Comparison of ENCODE assay signal across 2 cellular contexts in genomic region chr10:129494176-129494575, GRCh38.
TF ChIP-seq lines count a peak whose summit lies in the region.

No MANE protein-coding gene starts in this region.

TF ChIP-seq in H1, 55 proteins besides CTCF, POLR2A, EP300 and RAD21:
- TF ChIP-seq SIX5 (IDR thresholded peaks at IDR 0.05; ENCODE audit: low read depth, low read length): no peak
- TF ChIP-seq SP4 (IDR thresholded peaks at IDR 0.05; ENCODE audit: low read length): no peak
- TF ChIP-seq KDM5A (IDR thresholded peaks at IDR 0.05; ENCODE audit: low read length): no peak
- no peak for TF ChIP-seq EGR1 (IDR thresholded peaks at IDR 0.05; ENCODE audit: borderline replicate concordance, low read depth, low read length)
- no peak for TF ChIP-seq ZNF274 (IDR thresholded peaks at IDR 0.05; ENCODE audit: borderline replicate concordance, extremely low read depth, low read length)
- TF ChIP-seq TAF1 (IDR thresholded peaks at IDR 0.05; ENCODE audit: low read depth, low read length): no peak
- no peak for TF ChIP-seq YY1 (IDR thresholded peaks at IDR 0.05; ENCODE audit: low read depth, low read length)
- TF ChIP-seq CEBPB (IDR thresholded peaks at IDR 0.05; ENCODE audit: low read depth, low read length): no peak
- no peak for TF ChIP-seq KDM4A (IDR thresholded peaks at IDR 0.05; ENCODE audit: low read depth, low read length, severe bottlenecking)
- TF ChIP-seq SAP30 (IDR thresholded peaks at IDR 0.05; ENCODE audit: insufficient read depth, insufficient replicate concordance, low read length): no peak
- TF ChIP-seq CTBP2 (IDR thresholded peaks at IDR 0.05; ENCODE audit: borderline replicate concordance, insufficient read depth, insufficient read length, low read length): no peak
- no peak for TF ChIP-seq SIN3A (conservative IDR thresholded peaks at IDR 0.05 in 1 of 2, IDR thresholded peaks at IDR 0.05 in 1 of 2; ENCODE audit: low read depth in 1 of 2, low read length in 2 of 2)

TF ChIP-seq in liver, 16 proteins besides CTCF, POLR2A, EP300 and RAD21:
- TF ChIP-seq HNF4G (IDR thresholded peaks at IDR 0.05): no peak
- peak; percentile 45 to 52 for TF ChIP-seq HNF4A (conservative IDR thresholded peaks at IDR 0.05)
- TF ChIP-seq RXRA (IDR thresholded peaks at IDR 0.05): peak; percentile 34 to 53
TF ChIP-seq in liver: peak in this region for 2.
